29 cellular contexts compared by ENCODE assay signal in the genomic region with DNA sequence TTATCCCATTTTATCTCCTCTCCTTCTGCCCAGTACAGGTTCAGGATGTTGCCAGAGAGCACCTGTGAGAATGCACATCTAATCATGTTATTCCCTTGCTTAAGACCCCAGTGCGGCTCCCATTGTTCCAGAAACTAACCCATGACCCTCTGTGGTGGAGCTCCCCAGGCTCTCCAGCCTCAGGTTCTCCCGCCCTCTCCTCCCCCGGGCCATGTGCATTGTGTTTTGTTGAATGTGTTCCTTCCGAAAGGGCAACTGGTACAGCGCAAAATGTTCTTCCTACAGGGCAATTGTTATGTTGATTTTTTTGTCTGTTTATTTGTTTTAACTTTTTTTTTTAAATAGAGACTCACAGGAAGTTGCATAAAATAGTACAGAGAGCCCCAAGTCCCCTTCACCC. TPM values are rescaled to one million over a fixed set of nuclear protein-coding genes. Genes with fewer than 3 reads are reported as not detected.
"Had no signal": no experiment of that assay in that cellular context is flagged by ENCODE, and none has a peak within 500 bp of the region (broad histone marks: within the 10 kb centered on the region; RNA-seq: fewer than 3 reads in every experiment).

No MANE protein-coding gene starts in this region.

- H3K27me3 Mint-ChIP-seq: activated CD4-positive, alpha-beta memory T cell treated with anti-CD3 and anti-CD28 coated beads for 36 hours; activated CD4-positive, alpha-beta T cell treated with anti-CD3 and anti-CD28 coated beads, Interleukin-2, amount 10 ng/mL, durations not matched to agents 7 days and 5 days; activated naive CD8-positive, alpha-beta T cell had no signal

- H3K9me3 Mint-ChIP-seq: activated CD4-positive, alpha-beta memory T cell treated with anti-CD3 and anti-CD28 coated beads for 36 hours; activated CD4-positive, alpha-beta T cell treated with anti-CD3 and anti-CD28 coated beads, Interleukin-2, amount 10 ng/mL, durations not matched to agents 7 days and 5 days; central memory CD8-positive, alpha-beta T cell had no signal

- H3K9ac ChIP-seq: SK-N-SH had no signal

- H3K9me3 ChIP-seq: SJCRH30, SK-N-SH had no signal

- DNase-seq: activated CD4-positive, alpha-beta memory T cell treated with anti-CD3 and anti-CD28 coated beads for 36 hours; activated CD4-positive, alpha-beta T cell treated with anti-CD3 and anti-CD28 coated beads, Interleukin-2, amount 10 ng/mL, durations not matched to agents 7 days and 5 days; activated CD4-positive, CD25-positive, alpha-beta regulatory T cell; activated CD8-positive, alpha-beta memory T cell treated with anti-CD3 and anti-CD28 coated beads for 24 hours; activated effector memory CD4-positive, alpha-beta T cell treated with anti-CD3 and anti-CD28 coated beads, Interleukin-2, amount 50 U/mL, for 16 hours; activated naive CD4-positive, alpha-beta T cell treated with Interleukin-2 at 50 U/mL for 16 hours; activated T-cell treated with anti-CD3 and anti-CD28 coated beads, Interleukin-2, amount 50 U/mL, for 4 hours; amygdala; MM.1S; NCI-H1105; NCI-H1436; NCI-H187 treated with DMSO at 0.1 percent for 48 hours; NCI-H2171; NCI-H2227 treated with DMSO at 0.1 percent for 48 hours; NCI-H446 treated with DMSO at 0.1 percent for 48 hours; NCI-H524 treated with DMSO at 0.1 percent for 48 hours; NCI-H774; OCI-M1; RPMI8226; SJCRH30; SK-N-SH; T-helper 1 cell had no signal

- H3K27ac Mint-ChIP-seq: activated CD4-positive, alpha-beta memory T cell treated with anti-CD3 and anti-CD28 coated beads for 36 hours; activated CD4-positive, alpha-beta T cell treated with anti-CD3 and anti-CD28 coated beads, Interleukin-2, amount 10 ng/mL, durations not matched to agents 7 days and 5 days; activated naive CD8-positive, alpha-beta T cell had no signal

- H3K4me2 ChIP-seq: SK-N-SH had no signal

- H3K4me3 Mint-ChIP-seq: activated CD4-positive, alpha-beta memory T cell treated with anti-CD3 and anti-CD28 coated beads for 36 hours; activated CD4-positive, alpha-beta T cell treated with anti-CD3 and anti-CD28 coated beads, Interleukin-2, amount 10 ng/mL, durations not matched to agents 7 days and 5 days; activated naive CD8-positive, alpha-beta T cell; activated T-cell treated with anti-CD3 and anti-CD28 coated beads, Interleukin-2, amount 50 U/mL, for 4 hours; central memory CD8-positive, alpha-beta T cell had no signal

- H3K36me3 Mint-ChIP-seq: activated CD4-positive, alpha-beta memory T cell treated with anti-CD3 and anti-CD28 coated beads for 36 hours; activated naive CD8-positive, alpha-beta T cell had no signal

- H3K27me3 ChIP-seq: SJCRH30 had no signal

- H3K4me3 ChIP-seq: SJCRH30 had no signal

- H3K36me3 ChIP-seq: SJCRH30 had no signal

- H3K4me1 ChIP-seq: SJCRH30 had no signal

- H3K27ac ChIP-seq: SJCRH30, VCaP had no signal

- H3K4me1 Mint-ChIP-seq: activated CD4-positive, alpha-beta T cell treated with anti-CD3 and anti-CD28 coated beads, Interleukin-2, amount 10 ng/mL, durations not matched to agents 7 days and 5 days; central memory CD8-positive, alpha-beta T cell had no signal

- ATAC-seq: activated T-cell treated with anti-CD3 and anti-CD28 coated beads, Interleukin-2, amount 50 U/mL, for 4 hours; Panc1; Right ventricle myocardium inferior had no signal

RNA-seq across cellular contexts. Expression of a gene that starts 31.1 kb away (rescaled TPM):
- total RNA-seq: activated CD4-positive, alpha-beta memory T cell treated with anti-CD3 and anti-CD28 coated beads for 36 hours; activated CD4-positive, alpha-beta T cell treated with anti-CD3 and anti-CD28 coated beads, Interleukin-2, amount 10 ng/mL, durations not matched to agents 7 days and 5 days; activated T-cell treated with anti-CD3 and anti-CD28 coated beads, Interleukin-2, amount 50 U/mL, for 4 hours; astrocyte; SJCRH30; T-helper 2 cell treated with Interferon-gamma antibody and Interleukin-4, amounts not matched to agents 100 ng/mL and 5 ng/mL, for 36 hours had no signal
- polyA plus RNA-seq: SK-N-SH had no signal
